In the genomic region with DNA sequence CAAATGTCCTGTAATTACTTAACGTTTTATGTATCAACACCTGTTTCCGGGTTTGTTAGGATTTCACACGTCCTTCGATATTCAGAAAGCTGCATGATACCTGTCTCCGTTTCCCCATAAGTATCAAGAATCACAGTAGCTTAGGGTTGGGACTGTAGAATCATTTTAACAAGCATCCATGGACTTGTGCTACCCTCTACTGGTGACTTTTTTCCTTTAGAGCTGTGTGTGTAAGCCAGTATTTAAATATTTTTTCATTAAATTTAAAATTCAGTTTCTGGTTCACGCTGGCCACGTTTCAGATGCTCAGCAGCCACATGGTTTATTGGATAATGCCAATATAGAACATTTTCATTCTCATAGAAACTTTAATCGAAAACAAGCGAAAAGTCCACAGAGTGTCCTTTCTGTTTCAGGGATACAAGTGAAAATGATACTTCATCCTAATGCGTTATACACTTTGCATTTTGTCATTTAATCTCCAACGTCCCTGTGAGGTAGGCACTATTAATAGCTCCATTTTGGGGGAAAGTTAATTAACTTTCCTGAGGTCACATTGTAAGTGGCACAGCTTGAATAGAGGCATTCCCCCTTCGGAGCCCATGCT, we compare ENCODE assay signal across 8 cellular contexts.
DNase-seq lines count a peak whose midpoint lies in the region; ATAC-seq and TF ChIP-seq lines count a peak whose summit lies in the region.

No MANE protein-coding gene starts in this region.

- TF ChIP-seq CTCF in HFFc6 (IDR thresholded peaks at IDR 0.05) (peak; percentile 82), sigmoid colon (IDR thresholded peaks at IDR 0.05) (peak; percentile 27 to 53 (median 48))

- no peak overlapping the region for H3K27ac Mint-ChIP-seq in HFFc6

- intact Hi-C loops in left ventricle myocardium superior (cut with micrococcal nuclease), result loop anchor here (5.0 kb wide), 1 partner anchor 429 kb away; no protein-coding TSS in a partner anchor
- intact Hi-C loops in sigmoid colon (cut with DNase I), result loop anchor here (1.0 to 5.0 kb wide), 2 partner anchors 330 to 429 kb away; no protein-coding TSS in a partner anchor

- DNase-seq in activated CD4-positive, CD25-positive, alpha-beta regulatory T cell treated with anti-CD3 and anti-CD28 coated beads, Interleukin-2, amount 50 U/mL, for 16 hours (ENCODE audit: low read depth, low spot score), result peak; percentile 8
- DNase-seq in activated CD4-positive, CD25-positive, alpha-beta regulatory T cell treated with anti-CD3 and anti-CD28 coated beads, Interleukin-2, amount 50 U/mL, for 72 hours, result no peak
- DNase-seq in HFFc6 (peak; percentile 55), NCI-H460 (ENCODE audit: extremely low read depth, low read depth) (peak; percentile 54), adipocyte (ENCODE audit: low read depth) (peak; percentile 82), left ventricle myocardium superior (no peak), sigmoid colon (no peak)

- TF ChIP-seq EP300 in sigmoid colon (IDR thresholded peaks at IDR 0.05), result no peak

- no peak for TF ChIP-seq POLR2A in sigmoid colon (IDR thresholded peaks at IDR 0.05)

- no peak overlapping the region for H3K9ac ChIP-seq in adipocyte (ENCODE audit: low read length)

- H3K4me1 ChIP-seq in adipocyte (ENCODE audit: control insufficient read depth, insufficient read depth, low read length), result no peaks in the 10 kb centered on the region
- H3K4me1 ChIP-seq in sigmoid colon, result no peaks in the 10 kb centered on the region

- peak; percentile 87 for ATAC-seq in left ventricle myocardium superior
- no peak for ATAC-seq in GM21447 (IDR thresholded peaks at IDR 0.05; ENCODE audit: unreplicated experiment)

- no peak overlapping the region for H3K27ac ChIP-seq in sigmoid colon

- H3K36me3 Mint-ChIP-seq in HFFc6 (ENCODE audit: low read depth), result no peaks in the 10 kb centered on the region

- WGBS in sigmoid colon, 2 donors, result 32 to 48% methylated on average over 12 of the region's 12 CpGs

- H3K27me3 ChIP-seq in adipocyte (replicated peaks; ENCODE audit: control insufficient read depth, insufficient read depth, low read length) (peaks cover 5% of the 10 kb centered on the region), sigmoid colon (no peaks in the 10 kb centered on the region)

- H3K4me3 ChIP-seq in adipocyte (ENCODE audit: low read length) (no peak overlapping the region), sigmoid colon (no peak overlapping the region)

- H3K36me3 ChIP-seq in adipocyte (ENCODE audit: control insufficient read depth, insufficient read depth, low read length, severe bottlenecking) (no peaks in the 10 kb centered on the region), sigmoid colon (peaks cover 0 to 5% (median 0%) of the 10 kb centered on the region in 4 donors)

- H3K27me3 Mint-ChIP-seq in HFFc6 (ENCODE audit: insufficient read depth), result peaks cover 8% of the 10 kb centered on the region; the same call in 1 of the 2 replicates

- no peak overlapping the region for H3K4me3 Mint-ChIP-seq in HFFc6

- H3K9me3 ChIP-seq in adipocyte (ENCODE audit: control insufficient read depth, low read length) (no peaks in the 10 kb centered on the region), sigmoid colon (no peaks in the 10 kb centered on the region)

- H3K4me1 Mint-ChIP-seq in HFFc6 (ENCODE audit: low read depth), result no peaks in the 10 kb centered on the region

- H3K9me3 Mint-ChIP-seq in HFFc6, result no peaks in the 10 kb centered on the region

Comparison
In these comparisons a context has a peak if more than half of its experiments do, and no peak if none do; other contexts are left out.
1. DNase-seq: peak in activated CD4-positive, CD25-positive, alpha-beta regulatory T cell treated with anti-CD3 and anti-CD28 coated beads, Interleukin-2, amount 50 U/mL, for 16 hours (single experiment), HFFc6 (single experiment), NCI-H460 (single experiment) and adipocyte (single experiment); none in activated CD4-positive, CD25-positive, alpha-beta regulatory T cell treated with anti-CD3 and anti-CD28 coated beads, Interleukin-2, amount 50 U/mL, for 72 hours (single experiment), left ventricle myocardium superior (single experiment) and sigmoid colon (single experiment).